Comparison of ENCODE assay signal across 14 cellular contexts in the genomic region with DNA sequence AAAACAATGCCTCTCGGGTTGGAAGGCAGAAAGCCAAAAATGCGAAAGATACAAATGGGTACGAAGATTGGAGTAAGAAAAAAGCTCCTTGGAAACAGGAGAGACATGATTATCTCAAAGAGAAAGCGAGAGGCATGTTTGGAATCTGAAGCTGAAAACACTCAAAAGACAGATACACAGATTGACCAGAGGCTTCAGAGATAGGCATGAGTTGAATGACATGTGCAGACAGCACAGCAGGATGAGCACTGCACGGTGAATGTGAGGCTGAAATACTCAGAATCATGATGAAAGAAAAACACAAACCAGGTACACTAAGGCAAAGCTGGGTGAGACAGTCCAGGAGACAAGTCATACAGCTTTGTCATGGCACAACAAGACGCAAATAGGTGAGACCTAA. TPM values are rescaled to one million over a fixed set of nuclear protein-coding genes. Genes with fewer than 3 reads are reported as not detected.
A peak's percentile ranks its signal among the peaks of the same experiment; 100 is the strongest.
DNase-seq lines count a peak whose midpoint lies in the region; ATAC-seq lines count a peak whose summit lies in the region.
"Had no signal": no experiment of that assay in that cellular context is flagged by ENCODE, and none has a peak within 500 bp of the region (broad histone marks: within the 10 kb centered on the region; RNA-seq: fewer than 3 reads in every experiment).

No MANE protein-coding gene starts in this region.

- CTCF ChIA-PET in activated naive CD4-positive, alpha-beta T cell treated with anti-CD3 and anti-CD28 coated beads for 36 hours (lab: Charles Lee) = interaction anchor here (0.7 to 1.6 kb wide), 2 partner anchors 20 to 70 kb away, joined by 3 to 5 read pairs; no protein-coding TSS in a partner anchor

- peaks cover 53% of the 10 kb centered on the region for H3K4me1 Mint-ChIP-seq in activated naive CD4-positive, alpha-beta T cell treated with anti-CD3 and anti-CD28 coated beads for 36 hours (ENCODE audit: low read depth)
- peaks cover 39% of the 10 kb centered on the region for H3K4me1 Mint-ChIP-seq in activated T-helper 2 cell treated with anti-CD3 and anti-CD28 coated beads, Interferon-gamma antibody, Interleukin-2, Interleukin-4, amounts not matched to agents 10 μg/mL and 5 μg/mL and 100 μg/mL, durations not matched to agents 14 hours and 24 hours and 36 hours (ENCODE audit: low read depth)
- H3K4me1 Mint-ChIP-seq in stimulated activated memory B cell treated with anti-CD40 and anti-IgM and Interleukin-4, amounts not matched to agents 10 μg/mL and 1 μg/mL and 100 μg/mL, for 72 hours = peaks cover 58% of the 10 kb centered on the region

- peaks cover 74% of the 10 kb centered on the region for H3K36me3 Mint-ChIP-seq in activated naive CD4-positive, alpha-beta T cell treated with anti-CD3 and anti-CD28 coated beads for 36 hours (ENCODE audit: low read depth)
- peaks cover 89% of the 10 kb centered on the region for H3K36me3 Mint-ChIP-seq in activated T-helper 2 cell treated with anti-CD3 and anti-CD28 coated beads, Interferon-gamma antibody, Interleukin-2, Interleukin-4, amounts not matched to agents 10 μg/mL and 5 μg/mL and 100 μg/mL, durations not matched to agents 14 hours and 24 hours and 36 hours (ENCODE audit: low read depth)
- H3K36me3 Mint-ChIP-seq in stimulated activated memory B cell treated with anti-CD40 and anti-IgM and Interleukin-4, amounts not matched to agents 10 μg/mL and 1 μg/mL and 100 μg/mL, for 72 hours = peaks cover 75% of the 10 kb centered on the region

- ATAC-seq in stimulated activated memory B cell treated with anti-CD40 and anti-IgM and Interleukin-4, amounts not matched to agents 10 μg/mL and 1 μg/mL and 100 μg/mL, for 72 hours = no peak
- no peak for ATAC-seq in HG03025 (IDR thresholded peaks at IDR 0.05; ENCODE audit: low FRiP score, unreplicated experiment)
- ATAC-seq in GM19455 (IDR thresholded peaks at IDR 0.05; ENCODE audit: unreplicated experiment) = no peak
- ATAC-seq: HepG2, lower lobe of right lung had no signal

- peaks cover 32% of the 10 kb centered on the region for H3K9me3 Mint-ChIP-seq in activated naive CD4-positive, alpha-beta T cell treated with anti-CD3 and anti-CD28 coated beads for 36 hours
- H3K9me3 Mint-ChIP-seq in activated T-helper 2 cell treated with anti-CD3 and anti-CD28 coated beads, Interferon-gamma antibody, Interleukin-2, Interleukin-4, amounts not matched to agents 10 μg/mL and 5 μg/mL and 100 μg/mL, durations not matched to agents 14 hours and 24 hours and 36 hours = peaks cover 53% of the 10 kb centered on the region
- peaks cover 5% of the 10 kb centered on the region for H3K9me3 Mint-ChIP-seq in stimulated activated memory B cell treated with anti-CD40 and anti-IgM and Interleukin-4, amounts not matched to agents 10 μg/mL and 1 μg/mL and 100 μg/mL, for 72 hours

- H3K27me3 Mint-ChIP-seq in activated naive CD4-positive, alpha-beta T cell treated with anti-CD3 and anti-CD28 coated beads for 36 hours (ENCODE audit: low read depth) = no peaks in the 10 kb centered on the region
- no peaks in the 10 kb centered on the region for H3K27me3 Mint-ChIP-seq in activated T-helper 2 cell treated with anti-CD3 and anti-CD28 coated beads, Interferon-gamma antibody, Interleukin-2, Interleukin-4, amounts not matched to agents 10 μg/mL and 5 μg/mL and 100 μg/mL, durations not matched to agents 14 hours and 24 hours and 36 hours (ENCODE audit: low read depth)
- H3K27me3 Mint-ChIP-seq in stimulated activated memory B cell treated with anti-CD40 and anti-IgM and Interleukin-4, amounts not matched to agents 10 μg/mL and 1 μg/mL and 100 μg/mL, for 72 hours = no peaks in the 10 kb centered on the region

- intact Hi-C loops in activated naive CD4-positive, alpha-beta T cell treated with anti-CD3 and anti-CD28 coated beads for 36 hours (cut with micrococcal nuclease) = loop anchor here (2.0 to 5.0 kb wide), 2 partner anchors 27 to 117 kb away; a partner anchor contains a TSS
- intact Hi-C loops in activated T-helper 2 cell treated with anti-CD3 and anti-CD28 coated beads, Interferon-gamma antibody, Interleukin-2, Interleukin-4, amounts not matched to agents 10 μg/mL and 5 μg/mL and 100 μg/mL, durations not matched to agents 14 hours and 24 hours and 36 hours (cut with micrococcal nuclease) = loop anchor here (2.0 kb wide), 4 partner anchors 31 to 145 kb away; a partner anchor contains a TSS

- DNase-seq in activated naive CD4-positive, alpha-beta T cell treated with anti-CD3 and anti-CD28 coated beads for 36 hours = no peak
- DNase-seq in activated naive CD4-positive, alpha-beta T cell (lab: John Stamatoyannopoulos, UW) = no peak
- DNase-seq in activated T-helper 2 cell treated with anti-CD3 and anti-CD28 coated beads, Interferon-gamma antibody, Interleukin-2, Interleukin-4, amounts not matched to agents 10 μg/mL and 5 μg/mL and 100 μg/mL, durations not matched to agents 14 hours and 24 hours and 36 hours (ENCODE audit: low spot score) = no peak
- DNase-seq in glomerular visceral epithelial cell (ENCODE audit: extremely low spot score) = peak; percentile 19
- DNase-seq in GDM1 (lab: John Stamatoyannopoulos, UW) = no peak
- DNase-seq: activated effector memory CD4-positive, alpha-beta T cell treated with anti-CD3 and anti-CD28 coated beads, Interleukin-2, amount 50 U/mL, for 16 hours; lower lobe of right lung; NCI-H146; posterior cingulate gyrus; WERI-Rb-1 had no signal

- no peak overlapping the region for H3K4me3 Mint-ChIP-seq in activated naive CD4-positive, alpha-beta T cell treated with anti-CD3 and anti-CD28 coated beads for 36 hours
- H3K4me3 Mint-ChIP-seq in activated T-helper 2 cell treated with anti-CD3 and anti-CD28 coated beads, Interferon-gamma antibody, Interleukin-2, Interleukin-4, amounts not matched to agents 10 μg/mL and 5 μg/mL and 100 μg/mL, durations not matched to agents 14 hours and 24 hours and 36 hours (ENCODE audit: low read depth) = peak overlapping the region; percentile 5
- no peak overlapping the region for H3K4me3 Mint-ChIP-seq in stimulated activated memory B cell treated with anti-CD40 and anti-IgM and Interleukin-4, amounts not matched to agents 10 μg/mL and 1 μg/mL and 100 μg/mL, for 72 hours

- H3K27ac Mint-ChIP-seq in activated naive CD4-positive, alpha-beta T cell treated with anti-CD3 and anti-CD28 coated beads for 36 hours = peak overlapping the region; percentile 87
- peak overlapping the region; percentile 69 for H3K27ac Mint-ChIP-seq in activated T-helper 2 cell treated with anti-CD3 and anti-CD28 coated beads, Interferon-gamma antibody, Interleukin-2, Interleukin-4, amounts not matched to agents 10 μg/mL and 5 μg/mL and 100 μg/mL, durations not matched to agents 14 hours and 24 hours and 36 hours
- peak overlapping the region; percentile 53 for H3K27ac Mint-ChIP-seq in stimulated activated memory B cell treated with anti-CD40 and anti-IgM and Interleukin-4, amounts not matched to agents 10 μg/mL and 1 μg/mL and 100 μg/mL, for 72 hours

RNA-seq across cellular contexts. Expression of a gene that starts 30.8 kb away (rescaled TPM):
- total RNA-seq in activated naive CD4-positive, alpha-beta T cell treated with anti-CD3 and anti-CD28 coated beads for 36 hours = 10 to 100 TPM; 65.6 to 73.5 TPM
- total RNA-seq in activated T-helper 2 cell treated with anti-CD3 and anti-CD28 coated beads, Interferon-gamma antibody, Interleukin-2, Interleukin-4, amounts not matched to agents 10 μg/mL and 5 μg/mL and 100 μg/mL, durations not matched to agents 14 hours and 24 hours and 36 hours = 41.9 and 43.2 TPM in 2 replicates
